Comparison of ENCODE assay signal across 8 cellular contexts in genomic region chr14:65228436-65228835, GRCh38.
DNase-seq lines count a peak whose midpoint lies in the region; ATAC-seq and TF ChIP-seq lines count a peak whose summit lies in the region.

No MANE protein-coding gene starts in this region.

- H3K36me3 Mint-ChIP-seq in CD4-positive, alpha-beta memory T cell, result no peaks in the 10 kb centered on the region
- peaks cover 1% of the 10 kb centered on the region for H3K36me3 Mint-ChIP-seq in activated naive CD8-positive, alpha-beta T cell treated with anti-CD3 and anti-CD28 coated beads, Interleukin-2, amount 10 ng/mL, durations not matched to agents 7 days and 5 days

- POLR2A ChIA-PET in CD4-positive, alpha-beta memory T cell (lab: Charles Lee; ENCODE audit: partially characterized antibody), result interaction anchor here (0.8 to 11.2 kb wide), 3 partner anchors 23 to 184 kb away, joined by 3 to 75 read pairs (median 6); partner anchors contain the start of gene FUT8
- POLR2A ChIA-PET in activated naive CD8-positive, alpha-beta T cell treated with anti-CD3 and anti-CD28 coated beads, Interleukin-2, amount 10 ng/mL, durations not matched to agents 7 days and 5 days (lab: Charles Lee), result interaction anchor here (0.6 to 1.8 kb wide), 3 partner anchors 44 to 183 kb away, joined by 3 to 7 read pairs (median 7); partner anchors contain the start of gene FUT8

- no peak overlapping the region for H3K27ac ChIP-seq in CD4-positive, alpha-beta memory T cell (ENCODE audit: low read depth, low read length)
- H3K27ac ChIP-seq in vagina, result no peak overlapping the region

- no peaks in the 10 kb centered on the region for H3K27me3 ChIP-seq in CD4-positive, alpha-beta memory T cell (ENCODE audit: insufficient read depth, low read length)
- no peaks in the 10 kb centered on the region for H3K27me3 ChIP-seq in vagina

- intact Hi-C loops in CD4-positive, alpha-beta memory T cell (cut with micrococcal nuclease), result no loop called here
- intact Hi-C loops in vagina (cut with DNase I), result no loop called here

- TF ChIP-seq POLR2A in vagina (IDR thresholded peaks at IDR 0.05), result no peak

- peak overlapping the region in 7 of 8 donors; percentile 1 to 93 (median 60) for H3K4me3 Mint-ChIP-seq in CD4-positive, alpha-beta memory T cell
- H3K4me3 Mint-ChIP-seq in activated naive CD8-positive, alpha-beta T cell treated with anti-CD3 and anti-CD28 coated beads, Interleukin-2, amount 10 ng/mL, durations not matched to agents 7 days and 5 days, result peak overlapping the region; percentile 10

- no peak overlapping the region for H3K4me3 ChIP-seq in CD4-positive, alpha-beta memory T cell (ENCODE audit: low read length in 2 of 2)
- no peak overlapping the region for H3K4me3 ChIP-seq in vagina

- H3K4me1 ChIP-seq in CD4-positive, alpha-beta memory T cell (ENCODE audit: insufficient read depth, low read length), result peaks cover 27% of the 10 kb centered on the region
- peaks cover 28% of the 10 kb centered on the region for H3K4me1 ChIP-seq in vagina

- no peak for DNase-seq in CD4-positive, alpha-beta memory T cell
- no peak for DNase-seq in activated naive CD8-positive, alpha-beta T cell treated with anti-CD3 and anti-CD28 coated beads, Interleukin-2, amount 10 ng/mL, durations not matched to agents 7 days and 5 days
- DNase-seq in mucosa of gallbladder (ENCODE audit: low spot score) (no peak), DMS153 treated with DMSO at 0.1 percent for 48 hours (lab: John Stamatoyannopoulos, UW; ENCODE audit: unreplicated experiment) (no peak), C1 segment of cervical spinal cord (lab: John Stamatoyannopoulos, UW) (no peak), vagina (ENCODE audit: extremely low spot score in 2 of 2) (no peak)

- H3K27ac Mint-ChIP-seq in CD4-positive, alpha-beta memory T cell, result peak overlapping the region in 4 of 7 donors; percentile 18 to 77 (median 47)
- H3K27ac Mint-ChIP-seq in activated naive CD8-positive, alpha-beta T cell treated with anti-CD3 and anti-CD28 coated beads, Interleukin-2, amount 10 ng/mL, durations not matched to agents 7 days and 5 days, result peak overlapping the region; percentile 96

- H3K9me3 Mint-ChIP-seq in CD4-positive, alpha-beta memory T cell, result no peaks in the 10 kb centered on the region
- H3K9me3 Mint-ChIP-seq in activated naive CD8-positive, alpha-beta T cell treated with anti-CD3 and anti-CD28 coated beads, Interleukin-2, amount 10 ng/mL, durations not matched to agents 7 days and 5 days, result no peaks in the 10 kb centered on the region

- ATAC-seq in GM19395 (IDR thresholded peaks at IDR 0.05; ENCODE audit: unreplicated experiment) (peak; percentile 93), HG03139 (IDR thresholded peaks at IDR 0.05; ENCODE audit: unreplicated experiment) (peak; percentile 78)
- no peak for ATAC-seq in activated naive CD8-positive, alpha-beta T cell treated with anti-CD3 and anti-CD28 coated beads, Interleukin-2, amount 10 ng/mL, durations not matched to agents 7 days and 5 days (ENCODE audit: low read depth)

- peaks cover 35 to 72% (median 50%) of the 10 kb centered on the region in 4 donors for H3K4me1 Mint-ChIP-seq in CD4-positive, alpha-beta memory T cell
- H3K4me1 Mint-ChIP-seq in activated naive CD8-positive, alpha-beta T cell treated with anti-CD3 and anti-CD28 coated beads, Interleukin-2, amount 10 ng/mL, durations not matched to agents 7 days and 5 days, result peaks cover 55% of the 10 kb centered on the region

- H3K36me3 ChIP-seq in CD4-positive, alpha-beta memory T cell (ENCODE audit: insufficient read depth, low read length), result no peaks in the 10 kb centered on the region
- no peaks in the 10 kb centered on the region for H3K36me3 ChIP-seq in vagina

- no peaks in the 10 kb centered on the region for H3K9me3 ChIP-seq in CD4-positive, alpha-beta memory T cell (ENCODE audit: control insufficient read depth in 1 of 2, low read length in 2 of 2)
- H3K9me3 ChIP-seq in vagina, result no peaks in the 10 kb centered on the region

- TF ChIP-seq CTCF in vagina (IDR thresholded peaks at IDR 0.05), result no peak

- CTCF ChIA-PET in CD4-positive, alpha-beta memory T cell (lab: Charles Lee; ENCODE audit: partially characterized antibody), result interaction anchor here (1.0 to 2.5 kb wide), 3 partner anchors 64 to 596 kb away, joined by 3 to 12 read pairs (median 8); no protein-coding TSS in a partner anchor

- H3K27me3 Mint-ChIP-seq in CD4-positive, alpha-beta memory T cell, result no peaks in the 10 kb centered on the region
- H3K27me3 Mint-ChIP-seq in activated naive CD8-positive, alpha-beta T cell treated with anti-CD3 and anti-CD28 coated beads, Interleukin-2, amount 10 ng/mL, durations not matched to agents 7 days and 5 days, result no peaks in the 10 kb centered on the region
